In genomic region chr4:174111350-174111888, GRCh38 we compare ENCODE assay signal across 1 cellular context.
TF ChIP-seq lines count a peak whose summit lies in the region.

No MANE protein-coding gene starts in this region.

TF ChIP-seq in K562, 482 proteins besides CTCF, POLR2A, EP300 and RAD21 (continued from another document):
- TF ChIP-seq ZNF277 (CRISPR knock-in tag; IDR thresholded peaks at IDR 0.05; ENCODE audit: borderline replicate concordance) (no peak), ZNF324 (CRISPR knock-in tag; IDR thresholded peaks at IDR 0.05) (no peak), HMG20B (CRISPR knock-in tag; IDR thresholded peaks at IDR 0.05) (no peak), ZNF780A (CRISPR knock-in tag; IDR thresholded peaks at IDR 0.05) (no peak), PRDM10 (IDR thresholded peaks at IDR 0.05; ENCODE audit: partially characterized antibody) (no peak), ZKSCAN8 (CRISPR knock-in tag; IDR thresholded peaks at IDR 0.05) (no peak), ESRRB (CRISPR knock-in tag; IDR thresholded peaks at IDR 0.05; ENCODE audit: borderline replicate concordance) (no peak), ZNF551 (CRISPR knock-in tag; IDR thresholded peaks at IDR 0.05) (no peak), ZNF583 (CRISPR knock-in tag; IDR thresholded peaks at IDR 0.05) (no peak), ZBTB43 (CRISPR knock-in tag; IDR thresholded peaks at IDR 0.05) (no peak), RHOXF2B (CRISPR knock-in tag; conservative IDR thresholded peaks at IDR 0.05) (no peak)
